Comparison of ENCODE assay signal across 8 cellular contexts in the genomic region with DNA sequence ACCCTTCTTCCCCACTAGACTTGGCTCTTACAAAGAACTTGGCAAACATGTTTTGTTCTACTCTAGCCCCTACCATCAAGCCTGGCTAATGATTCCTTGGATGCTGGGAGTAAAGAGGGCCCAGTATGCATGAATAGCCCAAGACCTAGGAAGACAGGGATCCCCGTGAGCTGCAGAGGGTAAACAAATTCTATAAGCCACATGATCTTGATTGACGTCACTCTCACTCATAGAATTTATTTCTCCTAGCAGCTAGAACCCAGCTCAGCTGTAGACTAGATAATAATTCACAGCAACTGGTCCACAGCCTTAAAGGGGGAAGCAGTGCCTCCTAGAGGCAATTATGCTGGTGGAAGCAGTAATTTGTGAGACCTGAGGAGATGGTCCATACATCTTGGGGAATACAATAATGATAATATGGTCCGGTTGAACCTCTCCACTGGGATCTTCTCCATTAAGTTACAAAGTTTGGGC. TPM values are rescaled to one million over a fixed set of nuclear protein-coding genes. Genes with fewer than 3 reads are reported as not detected.
DNase-seq lines count a peak whose midpoint lies in the region; ATAC-seq and TF ChIP-seq lines count a peak whose summit lies in the region.

No MANE protein-coding gene starts in this region.

- ATAC-seq in heart left ventricle (no peak), HG02571 (IDR thresholded peaks at IDR 0.05; ENCODE audit: unreplicated experiment) (no peak)

- H3K4me1 ChIP-seq in left ventricle myocardium inferior: peaks cover 6% of the 10 kb centered on the region
- H3K4me1 ChIP-seq in heart left ventricle: peaks cover 0 to 14% (median 0%) of the 10 kb centered on the region in 12 donors
- H3K4me1 ChIP-seq in Peyer's patch: peaks cover 0 to 5% (median 0%) of the 10 kb centered on the region in 4 donors

- no peak for DNase-seq in left ventricle myocardium inferior
- no peak for DNase-seq in heart left ventricle
- peak in 1 of 3 donors; percentile 70 for DNase-seq in Peyer's patch
- DNase-seq in effector CD8-positive, alpha-beta T cell (lab: John Stamatoyannopoulos, UW): peak; percentile 34
- DNase-seq in stimulated activated CD4-positive, alpha-beta T cell treated with anti-CD3 and anti-CD28 coated beads, Interleukin-4, amount 100 ng/mL, for 4 hours: peak; percentile 9 to 37
- no peak for DNase-seq in HT-29 (ENCODE audit: low spot score)
- DNase-seq in SW 1271 (lab: John Stamatoyannopoulos, UW): no peak

- H3K36me3 ChIP-seq in left ventricle myocardium inferior: no peaks in the 10 kb centered on the region
- no peaks in the 10 kb centered on the region for H3K36me3 ChIP-seq in heart left ventricle
- H3K36me3 ChIP-seq in Peyer's patch: no peaks in the 10 kb centered on the region

- H3K4me3 ChIP-seq in left ventricle myocardium inferior: no peak overlapping the region
- no peak overlapping the region for H3K4me3 ChIP-seq in heart left ventricle
- H3K4me3 ChIP-seq in Peyer's patch: no peak overlapping the region

- 89 to 97% (median 93%) methylated on average over 3 of the region's 3 CpGs for WGBS in heart left ventricle, 4 donors

- H3K9me3 ChIP-seq in left ventricle myocardium inferior (replicated peaks) (no peaks in the 10 kb centered on the region), heart left ventricle (no peaks in the 10 kb centered on the region), Peyer's patch (no peaks in the 10 kb centered on the region)

- TF ChIP-seq CTCF in left ventricle myocardium inferior (IDR thresholded peaks at IDR 0.05; ENCODE audit: borderline replicate concordance) (peak; percentile 31), heart left ventricle (IDR thresholded peaks at IDR 0.05) (peak in 5 of 12 donors; percentile 16 to 43 (median 27)), Peyer's patch (IDR thresholded peaks at IDR 0.05) (peak in 5 of 6 experiments; percentile 1 to 79 (median 67))

- H3K27ac ChIP-seq in left ventricle myocardium inferior (replicated peaks): no peak overlapping the region
- no peak overlapping the region for H3K27ac ChIP-seq in heart left ventricle
- no peak overlapping the region for H3K27ac ChIP-seq in Peyer's patch

- no peak for TF ChIP-seq POLR2A in heart left ventricle (IDR thresholded peaks at IDR 0.05)
- TF ChIP-seq POLR2A in Peyer's patch (IDR thresholded peaks at IDR 0.05): no peak

- intact Hi-C loops in left ventricle myocardium inferior (cut with micrococcal nuclease): no loop called here
- intact Hi-C loops in heart left ventricle (cut with DNase I): no loop called here

- H3K27me3 ChIP-seq in left ventricle myocardium inferior (ENCODE audit: low read depth): no peaks in the 10 kb centered on the region
- no peaks in the 10 kb centered on the region for H3K27me3 ChIP-seq in heart left ventricle
- no peaks in the 10 kb centered on the region for H3K27me3 ChIP-seq in Peyer's patch

RNA-seq across cellular contexts. Expression of a gene that starts 16.1 kb away (rescaled TPM):
- total RNA-seq in left ventricle myocardium inferior (84.3 TPM), heart left ventricle (10 to 100 TPM; 71.8 to 87.1 (median 77.3) TPM), Peyer's patch (100 to 1,000 TPM in 1 of 4 donors, 10 to 100 TPM in 3; 34.5 to 106 (median 48.2) TPM)
- polyA plus RNA-seq in heart left ventricle: 10 to 100 TPM; 28.6 to 70.0 TPM
- total RNA-seq in HT-29 (2014; rRNA removed; shearing (Covaris generic)): 23.4 and 24.5 TPM in 2 replicates

RNA-seq across cellular contexts. Expression of a gene that starts 35.0 kb away (rescaled TPM):
- 71.2 TPM for total RNA-seq in left ventricle myocardium inferior
- 100 to 1,000 TPM in 2 of 9 donors, 10 to 100 TPM in 7; 70.8 to 126 (median 87.6) TPM for total RNA-seq in heart left ventricle
- 10 to 100 TPM; 13.0 to 57.4 TPM for polyA plus RNA-seq in heart left ventricle
- 100 to 1,000 TPM in 1 of 4 donors, 10 to 100 TPM in 3; 54.5 to 121 (median 89.8) TPM for total RNA-seq in Peyer's patch
- total RNA-seq in HT-29 (2014; rRNA removed; shearing (Covaris generic)): 54.0 and 59.4 TPM in 2 replicates

Comparison
In these comparisons a context has a peak if more than half of its experiments do, and no peak if none do; other contexts are left out.
1. DNase-seq: peak in effector CD8-positive, alpha-beta T cell (single experiment) and stimulated activated CD4-positive, alpha-beta T cell treated with anti-CD3 and anti-CD28 coated beads, Interleukin-4, amount 100 ng/mL, for 4 hours (2 of 2); none in left ventricle myocardium inferior (single experiment), heart left ventricle (0 of 5), HT-29 (single experiment) and SW 1271 (0 of 2).